ENCODE assay signal across 1 cellular context in genomic region chr12:12813120-12814101, GRCh38.
TF ChIP-seq lines count a peak whose summit lies in the region.

TSS of gene DDX47 (plus strand) at chr12:12813346. CDS start at chr12:12813368, 22 bp downstream.

TF ChIP-seq in HEK293, 187 proteins besides CTCF, POLR2A, EP300 and RAD21 (continued from another document):
- TF ChIP-seq MYNN (tag by site-specific recombination; IDR thresholded peaks at IDR 0.05; ENCODE audit: borderline replicate concordance) (no peak), KLF8 (tag by site-specific recombination; IDR thresholded peaks at IDR 0.05) (peak; percentile 53; the same call in 1 of the 2 replicates), ZNF350 (tag by site-specific recombination; IDR thresholded peaks at IDR 0.05) (no peak)
